ENCODE assay signal across 21 cellular contexts in the genomic region with DNA sequence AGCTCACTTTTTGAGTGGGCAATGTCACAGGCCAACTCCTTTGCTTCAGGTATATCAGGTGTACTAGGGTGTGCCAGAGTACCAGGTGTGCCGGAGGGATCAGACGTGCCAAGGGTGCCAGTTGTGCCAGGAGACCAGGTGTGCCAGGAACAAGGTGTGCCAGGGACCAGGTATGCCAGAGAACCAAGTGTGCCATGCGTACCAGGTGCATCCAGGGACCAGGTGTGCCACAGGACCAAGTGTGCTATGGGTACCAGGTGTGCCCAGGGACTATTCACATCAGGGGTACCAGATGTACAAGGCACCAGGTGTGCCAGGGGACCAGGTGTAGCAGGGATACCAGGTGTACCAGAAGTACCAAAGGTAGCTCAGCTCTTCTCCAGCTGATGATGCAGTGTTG.
"Had no signal": no experiment of that assay in that cellular context is flagged by ENCODE, and none has a peak within 500 bp of the region (broad histone marks: within the 10 kb centered on the region; RNA-seq: fewer than 3 reads in every experiment).

No MANE protein-coding gene starts in this region.

- FAIRE-seq: HTR-8/SVneo had no signal

- DNase-seq: KBM-7, NCI-H1092 treated with DMSO at 0.1 percent for 48 hours, NCI-H1436, NCI-H187, NCI-H2029, NCI-H2081 treated with DMSO at 0.1 percent for 48 hours, NCI-H2171, NCI-H226, NCI-H446, NCI-H510A, NCI-H524 treated with DMSO at 0.1 percent for 48 hours, NCI-H69, NCI-H774, Right ventricle myocardium superior, RPMI8226, SIG-M5, T-helper 1 cell had no signal

- H3K27me3 ChIP-seq: SJSA1 had no signal

- H3K27ac ChIP-seq: HL-60, SJSA1, SK-N-MC had no signal

- H3K9me3 ChIP-seq: SJSA1 had no signal

- H3K4me3 ChIP-seq: SJSA1, SK-N-MC had no signal

- H3K36me3 ChIP-seq: SJSA1 had no signal
